17 cellular contexts compared by ENCODE assay signal in genomic region chr15:34889486-34889885, GRCh38.
DNase-seq lines count a peak whose midpoint lies in the region; ATAC-seq and TF ChIP-seq lines count a peak whose summit lies in the region.
"Had no signal": no experiment of that assay in that cellular context is flagged by ENCODE, and none has a peak within 500 bp of the region (broad histone marks: within the 10 kb centered on the region; RNA-seq: fewer than 3 reads in every experiment).

No MANE protein-coding gene starts in this region.

- no peaks in the 10 kb centered on the region for H3K27me3 ChIP-seq in MG63
- H3K27me3 ChIP-seq: Peyer's patch had no signal

- H3K4me3 ChIP-seq in MG63 (no peak overlapping the region), choroid plexus epithelial cell (ENCODE audit: low read depth, low read length) (no peak overlapping the region)
- H3K4me3 ChIP-seq: Peyer's patch had no signal

- H3K9me3 ChIP-seq in MG63, result 0 out of 2 replicates have a peak, but pooled peaks cover 4% of the 10 kb centered on the region

- no peak for ATAC-seq in HG03432 (IDR thresholded peaks at IDR 0.05; ENCODE audit: unreplicated experiment)
- ATAC-seq in GM21526 (IDR thresholded peaks at IDR 0.05; ENCODE audit: low FRiP score, unreplicated experiment), result no peak
- ATAC-seq: HepG2 had no signal

- peaks cover 66% of the 10 kb centered on the region for H3K36me3 ChIP-seq in MG63

- DNase-seq in ELR (ENCODE audit: low read depth) (peak; percentile 58), MG63 (peak; percentile 2), choroid plexus epithelial cell (ENCODE audit: low read depth) (peak; percentile 20), iris pigment epithelial cell (ENCODE audit: low read depth) (peak; percentile 44), LoVo (ENCODE audit: low spot score) (no peak), NCI-H82 (lab: John Stamatoyannopoulos, UW) (no peak)
- DNase-seq: CD4-positive, alpha-beta T cell; DMS79; GF-D8; GOT3; Kasumi-1; NCI-H510A; Peyer's patch; Right ventricle myocardium superior had no signal

- TF ChIP-seq CTCF in choroid plexus epithelial cell (conservative IDR thresholded peaks at IDR 0.05; ENCODE audit: low read depth, low read length), result no peak

Comparison
In these comparisons a context has a peak if more than half of its experiments do, and no peak if none do; other contexts are left out.
1. DNase-seq: peak in ELR (single experiment), MG63 (single experiment), choroid plexus epithelial cell (single experiment) and iris pigment epithelial cell (single experiment); none in LoVo (single experiment) and NCI-H82 (single experiment).